Comparison of ENCODE assay signal across 25 cellular contexts in genomic region chr6:1904494-1904854, GRCh38.
DNase-seq lines count a peak whose midpoint lies in the region; ATAC-seq and TF ChIP-seq lines count a peak whose summit lies in the region.
"Had no signal": no experiment of that assay in that cellular context is flagged by ENCODE, and none has a peak within 500 bp of the region (broad histone marks: within the 10 kb centered on the region; RNA-seq: fewer than 3 reads in every experiment).

No MANE protein-coding gene starts in this region.

- no peak overlapping the region for H3K4me3 ChIP-seq in heart right ventricle
- no peak overlapping the region for H3K4me3 ChIP-seq in endodermal cell (ENCODE audit: low read length)
- H3K4me3 ChIP-seq in aorta (ENCODE audit: low read length in 2 of 2): no peak overlapping the region
- H3K4me3 ChIP-seq: gastroesophageal sphincter, thyroid gland had no signal

- H3K27ac Mint-ChIP-seq in endodermal cell (peak overlapping the region; percentile 77), mesothelial cell of epicardium (peak overlapping the region; percentile 62)

- H3K4me1 ChIP-seq in heart right ventricle: peaks cover 0 to 13% (median 5%) of the 10 kb centered on the region in 9 donors
- H3K4me1 ChIP-seq in endodermal cell (ENCODE audit: control insufficient read depth, insufficient read depth, low read length): no peaks in the 10 kb centered on the region
- peaks cover 4 to 6% of the 10 kb centered on the region in 2 donors for H3K4me1 ChIP-seq in aorta (ENCODE audit: control insufficient read depth in 1 of 2, insufficient read depth in 2 of 2, low read length in 2 of 2)
- H3K4me1 ChIP-seq: Caco-2, parathyroid adenoma, thyroid gland had no signal

- H3K27me3 ChIP-seq in heart right ventricle (no peaks in the 10 kb centered on the region), endodermal cell (ENCODE audit: control insufficient read depth, insufficient read depth, low read length, poor library complexity, severe bottlenecking) (no peaks in the 10 kb centered on the region), aorta (ENCODE audit: control insufficient read depth in 1 of 2, insufficient read depth in 2 of 2, low read length in 1 of 2) (no peaks in the 10 kb centered on the region)
- H3K27me3 ChIP-seq: gastroesophageal sphincter, thyroid gland had no signal

- H3K36me3 ChIP-seq in heart right ventricle (peaks cover 0 to 4% (median 0%) of the 10 kb centered on the region in 9 donors), endodermal cell (ENCODE audit: control insufficient read depth, insufficient read depth, low read length) (no peaks in the 10 kb centered on the region), aorta (ENCODE audit: control insufficient read depth in 1 of 2, insufficient read depth in 2 of 2, low read length in 1 of 2) (no peaks in the 10 kb centered on the region)
- H3K36me3 ChIP-seq: gastroesophageal sphincter, thyroid gland had no signal

- intact Hi-C loops in heart right ventricle (cut with DNase I) (no loop called here), Right ventricle myocardium superior (cut with DNase I) (no loop called here), aorta (cut with DNase I) (loop anchor here (5.0 to 10.0 kb wide), 5 partner anchors 130 to 728 kb away; no protein-coding TSS in a partner anchor)

- H3K4me3 Mint-ChIP-seq in endodermal cell (no peak overlapping the region), mesothelial cell of epicardium (no peak overlapping the region)

- H3K9ac ChIP-seq in endodermal cell (ENCODE audit: extremely low read depth, low read length, poor library complexity, severe bottlenecking): no peak overlapping the region
- H3K9ac ChIP-seq: parathyroid adenoma had no signal

- ATAC-seq in heart right ventricle: peak in 6 of 8 donors; percentile 22 to 65 (median 58)
- no peak for ATAC-seq in Right ventricle myocardium superior (ENCODE audit: poor library complexity)
- ATAC-seq in aorta (ENCODE audit: low FRiP score): peak; percentile 55
- ATAC-seq: gastroesophageal sphincter, HCT116 had no signal

- H3K27me3 Mint-ChIP-seq in endodermal cell (ENCODE audit: insufficient read depth) (no peaks in the 10 kb centered on the region), mesothelial cell of epicardium (ENCODE audit: low read depth) (peaks cover 3% of the 10 kb centered on the region)

- H3K9me3 ChIP-seq in heart right ventricle (no peaks in the 10 kb centered on the region), endodermal cell (ENCODE audit: control insufficient read depth, low read length) (no peaks in the 10 kb centered on the region), aorta (ENCODE audit: control insufficient read depth, low read length) (no peaks in the 10 kb centered on the region)
- H3K9me3 ChIP-seq: Caco-2, gastroesophageal sphincter, thyroid gland had no signal

- peak overlapping the region in 3 of 10 donors; percentile 32 to 53 (median 33) for H3K27ac ChIP-seq in heart right ventricle
- no peak overlapping the region for H3K27ac ChIP-seq in endodermal cell (ENCODE audit: low read depth, low read length)
- peak overlapping the region; percentile 45 to 93 for H3K27ac ChIP-seq in aorta (ENCODE audit: low read depth in 1 of 2, low read length in 2 of 2)
- H3K27ac ChIP-seq in caudate nucleus (ENCODE audit: low read depth, low read length): no peak overlapping the region
- H3K27ac ChIP-seq: 22Rv1, parathyroid adenoma, thyroid gland, VCaP had no signal

- no peak for DNase-seq in heart right ventricle
- no peak for DNase-seq in Right ventricle myocardium superior
- no peak for DNase-seq in endodermal cell
- DNase-seq in mesothelial cell of epicardium (ENCODE audit: low spot score in 2 of 2, unreplicated experiment in 2 of 2): no peak
- no peak for DNase-seq in aorta
- DNase-seq in iPS-NIHi7 (ENCODE audit: extremely low spot score): no peak
- no peak for DNase-seq in NCI-H82 treated with DMSO at 0.1 percent for 48 hours (lab: John Stamatoyannopoulos, UW; ENCODE audit: unreplicated experiment)
- no peak for DNase-seq in caudate nucleus (lab: John Stamatoyannopoulos, UW)
- DNase-seq: activated CD8-positive, alpha-beta memory T cell treated with anti-CD3 and anti-CD28 coated beads, Interleukin-2, amount 50 U/mL, for 4 hours; AML-193; Caco-2; erythroblast; NCI-H1092; NCI-H2029; NCI-H345; SIG-M5; stimulated activated CD4-positive, alpha-beta T cell treated with anti-CD3 and anti-CD28 coated beads, Interleukin-2, amount 100 ng/mL, for 24 hours; stimulated activated naive CD4-positive, alpha-beta T cell; T-helper 1 cell; thyroid gland had no signal

- 55 to 57% methylated on average over 9 of the region's 9 CpGs for WGBS in heart right ventricle, 2 donors
- WGBS in endodermal cell (ENCODE audit: insufficient coverage in 1 of 2, insufficient read length in 1 of 2), 2 experiments: 79 to 90% methylated on average over 7 to 9 of the region's 9 CpGs
- WGBS in aorta, 2 donors: 38 to 41% methylated on average over 8 to 9 of the region's 9 CpGs

- H3K36me3 Mint-ChIP-seq in endodermal cell (ENCODE audit: low read depth): no peaks in the 10 kb centered on the region
- H3K36me3 Mint-ChIP-seq in mesothelial cell of epicardium: no peaks in the 10 kb centered on the region

- TF ChIP-seq CTCF in heart right ventricle (IDR thresholded peaks at IDR 0.05) (no peak), endodermal cell (conservative IDR thresholded peaks at IDR 0.05) (no peak), mesothelial cell of epicardium (IDR thresholded peaks at IDR 0.05; ENCODE audit: unreplicated experiment) (no peak)

- H3K4me1 Mint-ChIP-seq in endodermal cell (peaks cover 27% of the 10 kb centered on the region), mesothelial cell of epicardium (peaks cover 39% of the 10 kb centered on the region)

- H3K9me3 Mint-ChIP-seq in endodermal cell (no peaks in the 10 kb centered on the region), mesothelial cell of epicardium (no peaks in the 10 kb centered on the region)

Comparison
In these comparisons a context has a peak if more than half of its experiments do, and no peak if none do; other contexts are left out.
1. H3K27ac ChIP-seq: peak in aorta (2 of 2); none in endodermal cell (single experiment) and caudate nucleus (single experiment).
2. intact Hi-C loops: an anchor here in aorta (5.0 to 10.0 kb wide); none called in heart right ventricle and Right ventricle myocardium superior.